31 cellular contexts compared by ENCODE assay signal in the genomic region with DNA sequence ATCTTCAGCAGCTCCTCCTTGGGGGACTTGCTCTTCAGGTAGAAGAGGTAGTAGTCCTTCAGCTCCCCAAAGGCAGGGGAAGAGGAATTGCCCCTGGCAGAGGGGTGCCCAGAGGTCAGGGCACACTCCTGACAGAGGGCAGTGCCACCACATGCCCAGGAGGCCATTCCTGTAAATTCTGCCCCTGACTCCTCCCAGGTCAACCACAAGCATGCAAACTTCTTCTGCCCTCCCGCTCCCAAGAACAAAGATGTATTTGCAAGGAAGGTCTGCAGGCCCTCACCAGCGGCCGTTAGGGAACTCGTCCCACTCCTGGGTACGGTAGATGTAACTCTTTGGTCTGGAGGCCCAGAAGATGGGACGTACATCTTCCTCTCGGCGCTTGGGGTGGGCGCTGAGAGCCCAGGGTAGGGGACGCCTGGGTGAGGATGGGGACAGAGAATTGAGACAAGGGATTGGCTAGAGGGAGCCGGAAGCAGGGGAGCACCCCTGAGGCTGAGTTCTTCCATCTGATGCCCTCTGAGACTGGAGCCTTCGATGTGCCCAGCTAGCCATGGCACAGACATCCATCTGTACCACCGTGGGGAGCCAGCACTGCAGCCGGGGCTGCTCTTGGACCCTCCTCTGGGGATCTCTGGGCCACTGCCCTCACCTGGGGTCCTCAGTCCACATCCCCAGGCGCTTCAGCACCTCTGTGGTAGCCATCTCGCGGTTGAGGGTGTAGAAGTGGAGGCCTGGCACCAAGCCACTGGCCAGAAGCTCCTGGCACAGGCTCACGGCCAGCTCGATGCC. TPM values are rescaled to one million over a fixed set of nuclear protein-coding genes. Genes with fewer than 3 reads are reported as not detected.
DNase-seq lines count a peak whose midpoint lies in the region; ATAC-seq and TF ChIP-seq lines count a peak whose summit lies in the region.
"Had no signal": no experiment of that assay in that cellular context is flagged by ENCODE, and none has a peak within 500 bp of the region (broad histone marks: within the 10 kb centered on the region; RNA-seq: fewer than 3 reads in every experiment).

No MANE protein-coding gene starts in this region.

- ATAC-seq in natural killer cell treated with Interleukin-12 subunit alpha and Interleukin-12 subunit beta and Interleukin-15 and Interleukin-18, amount 100 ng/mL, for 72 hours: no peak
- no peak for ATAC-seq in natural killer cell
- ATAC-seq in right cardiac atrium: no peak
- no peak for ATAC-seq in HG03469 (IDR thresholded peaks at IDR 0.05; ENCODE audit: unreplicated experiment)
- no peak for ATAC-seq in GM18873 (IDR thresholded peaks at IDR 0.05; ENCODE audit: low FRiP score, unreplicated experiment)
- ATAC-seq: A549; activated CD4-positive, CD25-positive, alpha-beta regulatory T cell treated with anti-CD3 and anti-CD28 coated beads, Interleukin-2, amount 50 U/mL, for 24 hours; esophagus mucosa; foreskin keratinocyte; stimulated activated naive CD8-positive, alpha-beta T cell treated with anti-CD3 and anti-CD28 coated beads, Interleukin-15, Interleukin-2, amounts not matched to agents 100 U/mL and 50 U/mL, for 24 hours; T-cell had no signal

- no peak overlapping the region for H3K27ac Mint-ChIP-seq in natural killer cell treated with Interleukin-12 subunit alpha and Interleukin-12 subunit beta and Interleukin-15 and Interleukin-18, amount 100 ng/mL, for 72 hours
- H3K27ac Mint-ChIP-seq in natural killer cell: no peak overlapping the region
- H3K27ac Mint-ChIP-seq: activated CD4-positive, alpha-beta memory T cell treated with anti-CD3 and anti-CD28 coated beads for 36 hours; T-cell had no signal

- no peak overlapping the region for H3K4me3 Mint-ChIP-seq in natural killer cell treated with Interleukin-12 subunit alpha and Interleukin-12 subunit beta and Interleukin-15 and Interleukin-18, amount 100 ng/mL, for 72 hours
- H3K4me3 Mint-ChIP-seq in natural killer cell: no peak overlapping the region
- H3K4me3 Mint-ChIP-seq: activated CD4-positive, alpha-beta memory T cell treated with anti-CD3 and anti-CD28 coated beads for 36 hours; brain; T-cell had no signal

- H3K27me3 ChIP-seq in right cardiac atrium (ENCODE audit: control insufficient read depth, insufficient read depth) (no peaks in the 10 kb centered on the region), skeletal muscle tissue (ENCODE audit: control insufficient read depth in 3 of 3, insufficient read depth in 3 of 3, low read length in 3 of 3) (no peaks in the 10 kb centered on the region)
- H3K27me3 ChIP-seq: BE2C, foreskin keratinocyte, neutrophil, SJCRH30 had no signal

- intact Hi-C loops in natural killer cell (cut with micrococcal nuclease): no loop called here
- intact Hi-C loops in right cardiac atrium (cut with DNase I): no loop called here

- DNase-seq in natural killer cell treated with Interleukin-12 subunit alpha and Interleukin-12 subunit beta and Interleukin-15 and Interleukin-18, amount 100 ng/mL, for 72 hours (ENCODE audit: low spot score): peak; percentile 20
- no peak for DNase-seq in natural killer cell
- DNase-seq in right cardiac atrium: peak in 2 of 3 donors; percentile 74 to 78
- DNase-seq in T1000 (lab: John Stamatoyannopoulos, UW): no peak
- no peak for DNase-seq in SW 1271 (lab: John Stamatoyannopoulos, UW)
- DNase-seq: activated CD4-positive, alpha-beta memory T cell treated with anti-CD3 and anti-CD28 coated beads for 36 hours; activated gamma-delta T cell; BE2C; COR-L47; foreskin keratinocyte; hypothalamus; KG1; NCI-H1436; NCI-H446; NK-92 treated with Interleukin-12 subunit alpha and Interleukin-12 subunit beta, amount 100 ng/mL, for 24 hours; SJCRH30; stimulated activated CD4-positive, alpha-beta T cell treated with anti-CD3 and anti-CD28 coated beads, Interleukin-12 subunit alpha, Interleukin-12 subunit beta, amount 100 ng/mL, for 4 hours; stimulated activated CD4-positive, alpha-beta T cell treated with anti-CD3 and anti-CD28 coated beads, Interleukin-4, amount 100 ng/mL, for 4 hours; stimulated activated naive CD8-positive, alpha-beta T cell treated with anti-CD3 and anti-CD28 coated beads, Interleukin-15, Interleukin-2, amounts not matched to agents 100 U/mL and 50 U/mL, for 24 hours; T-cell had no signal

- H3K9me3 Mint-ChIP-seq in natural killer cell treated with Interleukin-12 subunit alpha and Interleukin-12 subunit beta and Interleukin-15 and Interleukin-18, amount 100 ng/mL, for 72 hours: no peaks in the 10 kb centered on the region
- no peaks in the 10 kb centered on the region for H3K9me3 Mint-ChIP-seq in natural killer cell
- H3K9me3 Mint-ChIP-seq: activated CD4-positive, alpha-beta memory T cell treated with anti-CD3 and anti-CD28 coated beads for 36 hours; brain; T-cell had no signal

- no peak overlapping the region for H3K4me3 ChIP-seq in right cardiac atrium (ENCODE audit: low read length)
- no peak overlapping the region for H3K4me3 ChIP-seq in skeletal muscle tissue (ENCODE audit: low read length in 3 of 3)
- H3K4me3 ChIP-seq: A549, SJCRH30 had no signal

- no peaks in the 10 kb centered on the region for H3K9me3 ChIP-seq in right cardiac atrium (ENCODE audit: control insufficient read depth, low read length)
- H3K9me3 ChIP-seq in skeletal muscle tissue (ENCODE audit: control insufficient read depth in 3 of 3, low read length in 3 of 3): no peaks in the 10 kb centered on the region
- H3K9me3 ChIP-seq: A549, BE2C, neutrophil, SJCRH30 had no signal

- H3K4me1 ChIP-seq in right cardiac atrium (ENCODE audit: control insufficient read depth, insufficient read depth, low read length) (peaks cover 27% of the 10 kb centered on the region), skeletal muscle tissue (ENCODE audit: control insufficient read depth in 3 of 3, insufficient read depth in 3 of 3, low read length in 3 of 3) (peaks cover 47 to 60% (median 48%) of the 10 kb centered on the region in 3 donors)
- H3K4me1 ChIP-seq: BE2C, foreskin keratinocyte had no signal

- peaks cover 0 to 8% of the 10 kb centered on the region in 2 donors for H3K4me1 Mint-ChIP-seq in natural killer cell treated with Interleukin-12 subunit alpha and Interleukin-12 subunit beta and Interleukin-15 and Interleukin-18, amount 100 ng/mL, for 72 hours (ENCODE audit: low read depth in 2 of 2)
- peaks cover 0 to 13% of the 10 kb centered on the region in 2 donors for H3K4me1 Mint-ChIP-seq in natural killer cell
- H3K4me1 Mint-ChIP-seq: T-cell had no signal

- peaks cover 51 to 69% (median 66%) of the 10 kb centered on the region in 3 donors for H3K36me3 ChIP-seq in skeletal muscle tissue (ENCODE audit: control insufficient read depth in 3 of 3, insufficient read depth in 3 of 3, low read length in 3 of 3)
- H3K36me3 ChIP-seq: BE2C, SJCRH30 had no signal

- TF ChIP-seq CTCF in natural killer cell (IDR thresholded peaks at IDR 0.05): no peak

- H3K27me3 Mint-ChIP-seq in natural killer cell treated with Interleukin-12 subunit alpha and Interleukin-12 subunit beta and Interleukin-15 and Interleukin-18, amount 100 ng/mL, for 72 hours: no peaks in the 10 kb centered on the region
- no peaks in the 10 kb centered on the region for H3K27me3 Mint-ChIP-seq in natural killer cell (ENCODE audit: low read depth in 2 of 2)
- H3K27me3 Mint-ChIP-seq: activated CD4-positive, alpha-beta memory T cell treated with anti-CD3 and anti-CD28 coated beads for 36 hours; brain; T-cell had no signal

- 83% methylated on average over 19 of the region's 19 CpGs for WGBS in right cardiac atrium

- H3K27ac ChIP-seq in right cardiac atrium (ENCODE audit: low read length) (peak overlapping the region; percentile 97), skeletal muscle tissue (ENCODE audit: low read depth, low read length) (peak overlapping the region; percentile 58)
- H3K27ac ChIP-seq: A549, foreskin keratinocyte, neutrophil, SJCRH30 had no signal

- no peaks in the 10 kb centered on the region for H3K36me3 Mint-ChIP-seq in natural killer cell treated with Interleukin-12 subunit alpha and Interleukin-12 subunit beta and Interleukin-15 and Interleukin-18, amount 100 ng/mL, for 72 hours
- peaks cover 6% of the 10 kb centered on the region for H3K36me3 Mint-ChIP-seq in natural killer cell

- peak overlapping the region in 1 of 3 donors; percentile 6 for H3K9ac ChIP-seq in skeletal muscle tissue (ENCODE audit: low read depth in 1 of 3, low read length in 3 of 3)

RNA-seq across cellular contexts. Expression of gene MTHFR, which starts 11.1 kb away (rescaled TPM):
- 10 to 100 TPM; 25.7 to 30.4 TPM for total RNA-seq in natural killer cell treated with Interleukin-12 subunit alpha and Interleukin-12 subunit beta and Interleukin-15 and Interleukin-18, amount 100 ng/mL, for 72 hours
- total RNA-seq in natural killer cell: 10 to 100 TPM; 61.8 to 78.4 (median 69.5) TPM
- 10 to 100 TPM; 46.6 to 75.2 (median 58.9) TPM for total RNA-seq in right cardiac atrium
- 36.7 TPM for polyA plus RNA-seq in right cardiac atrium
- total RNA-seq in skeletal muscle tissue: 43.3 TPM

RNA-seq across cellular contexts. Expression of gene CLCN6, which starts 11.3 kb away (rescaled TPM):
- 10 to 100 TPM; 15.0 to 31.0 TPM for total RNA-seq in natural killer cell treated with Interleukin-12 subunit alpha and Interleukin-12 subunit beta and Interleukin-15 and Interleukin-18, amount 100 ng/mL, for 72 hours
- total RNA-seq in natural killer cell (10 to 100 TPM; 21.4 to 28.6 (median 25.6) TPM), right cardiac atrium (10 to 100 TPM; 30.4 to 54.9 (median 36.8) TPM), skeletal muscle tissue (3.7 TPM)
- polyA plus RNA-seq in right cardiac atrium: 16.2 TPM

RNA-seq across cellular contexts. Expression of gene C1orf167, which starts 32.6 kb away (rescaled TPM):
- not detected for total RNA-seq in natural killer cell treated with Interleukin-12 subunit alpha and Interleukin-12 subunit beta and Interleukin-15 and Interleukin-18, amount 100 ng/mL, for 72 hours
- under 1 TPM in 1 of 3 donors, not detected in 2; 0.15 TPM for total RNA-seq in natural killer cell
- 1 to 10 TPM; 1.3 to 2.7 (median 2.0) TPM for total RNA-seq in right cardiac atrium
- polyA plus RNA-seq in right cardiac atrium: 4.0 TPM
- total RNA-seq in skeletal muscle tissue: 6.8 TPM
- total RNA-seq: activated CD4-positive, alpha-beta memory T cell treated with anti-CD3 and anti-CD28 coated beads for 36 hours; foreskin keratinocyte; H4; liver; SJCRH30; T-cell had no signal
- polyA plus RNA-seq: A549, foreskin keratinocyte had no signal

RNA-seq across cellular contexts. Expression of gene NPPA, which starts 52.9 kb away (rescaled TPM):
- not detected for total RNA-seq in natural killer cell treated with Interleukin-12 subunit alpha and Interleukin-12 subunit beta and Interleukin-15 and Interleukin-18, amount 100 ng/mL, for 72 hours
- total RNA-seq in natural killer cell (not detected), right cardiac atrium (over 10,000 TPM; 26,185 to 59,291 (median 38,228) TPM), skeletal muscle tissue (4.2 TPM)
- 45,715 TPM for polyA plus RNA-seq in right cardiac atrium
- total RNA-seq: activated CD4-positive, alpha-beta memory T cell treated with anti-CD3 and anti-CD28 coated beads for 36 hours; esophagus mucosa; foreskin keratinocyte; H4; liver; mucosa of gallbladder; T-cell had no signal
- polyA plus RNA-seq: A549, foreskin keratinocyte had no signal

RNA-seq across cellular contexts. Expression of gene AGTRAP, which starts 58.7 kb away (rescaled TPM):
- 10 to 100 TPM; 40.3 to 52.0 TPM for total RNA-seq in natural killer cell treated with Interleukin-12 subunit alpha and Interleukin-12 subunit beta and Interleukin-15 and Interleukin-18, amount 100 ng/mL, for 72 hours
- total RNA-seq in natural killer cell (100 to 1,000 TPM in 2 of 3 donors, 10 to 100 TPM in 1; 94.6 to 122 (median 104) TPM), right cardiac atrium (10 to 100 TPM; 17.5 to 25.0 (median 21.9) TPM), skeletal muscle tissue (15.7 TPM)
- 23.9 TPM for polyA plus RNA-seq in right cardiac atrium

Comparison
In these comparisons a context has a peak if more than half of its experiments do, and no peak if none do; other contexts are left out.
1. DNase-seq: peak in natural killer cell treated with Interleukin-12 subunit alpha and Interleukin-12 subunit beta and Interleukin-15 and Interleukin-18, amount 100 ng/mL, for 72 hours (single experiment) and right cardiac atrium (2 of 3); none in natural killer cell (single experiment), T1000 (single experiment) and SW 1271 (0 of 2).